18 cellular contexts compared by ENCODE assay signal in the genomic region with DNA sequence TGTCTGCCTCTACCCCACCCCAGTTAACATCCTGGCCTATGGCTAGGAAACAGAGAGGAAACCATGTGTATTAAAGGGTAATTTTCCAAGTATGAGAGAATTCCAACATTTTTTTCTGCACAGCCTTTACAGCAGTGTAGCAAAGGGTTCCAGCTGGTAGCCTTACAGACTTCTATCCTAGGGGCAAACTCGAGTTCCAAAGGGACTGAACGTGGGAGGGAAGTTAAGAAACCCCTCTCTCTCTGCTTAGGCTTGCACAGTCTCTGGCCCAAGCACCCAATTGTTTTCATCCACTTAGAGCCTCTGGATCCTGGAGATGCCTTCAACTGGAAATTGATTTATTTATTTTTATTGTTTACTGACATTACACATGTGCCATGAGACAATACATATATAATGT.
DNase-seq lines count a peak whose midpoint lies in the region; ATAC-seq and TF ChIP-seq lines count a peak whose summit lies in the region.
"Had no signal": no experiment of that assay in that cellular context is flagged by ENCODE, and none has a peak within 500 bp of the region (broad histone marks: within the 10 kb centered on the region; RNA-seq: fewer than 3 reads in every experiment).

No MANE protein-coding gene starts in this region.

- no peaks in the 10 kb centered on the region for H3K9me3 Mint-ChIP-seq in neural progenitor cell
- H3K9me3 Mint-ChIP-seq in activated CD8-positive, alpha-beta T cell treated with anti-CD3 and anti-CD28 coated beads for 36 hours: no peaks in the 10 kb centered on the region
- H3K9me3 Mint-ChIP-seq: activated T-helper 17 cell treated with anti-CD3 and anti-CD28 coated beads, Interleukin-2, amount 50 U/mL, for 72 hours; immature natural killer cell had no signal

- DNase-seq in coronary artery (ENCODE audit: low spot score): no peak
- no peak for DNase-seq in right cardiac atrium
- DNase-seq in neural progenitor cell (ENCODE audit: low spot score): peak; percentile 9
- DNase-seq in tibial nerve (ENCODE audit: low spot score in 2 of 2): no peak
- DNase-seq in kidney tubule cell (ENCODE audit: low spot score): no peak
- no peak for DNase-seq in activated CD8-positive, alpha-beta T cell treated with anti-CD3 and anti-CD28 coated beads for 36 hours
- DNase-seq in SHP77 (lab: John Stamatoyannopoulos, UW): no peak
- no peak for DNase-seq in germinal center (ENCODE audit: low spot score)
- DNase-seq: GF-D8, GOT3, immature natural killer cell, mucosa of descending colon, NCI-H1105, NCI-H2107, NCI-H774 had no signal

- no peak overlapping the region for H3K4me2 ChIP-seq in neural progenitor cell
- H3K4me2 ChIP-seq: BLaER1 treated with 17β-estradiol and CSF1 and Interleukin-3, amounts not matched to agents 10 nM and 100 nM had no signal

- no peaks in the 10 kb centered on the region for H3K27me3 Mint-ChIP-seq in neural progenitor cell (ENCODE audit: insufficient read depth, low read depth)
- peaks cover 6% of the 10 kb centered on the region for H3K27me3 Mint-ChIP-seq in activated CD8-positive, alpha-beta T cell treated with anti-CD3 and anti-CD28 coated beads for 36 hours

- H4K20me1 ChIP-seq in neural progenitor cell (ENCODE audit: low read depth): no peaks in the 10 kb centered on the region
- H4K20me1 ChIP-seq: BLaER1 treated with 17β-estradiol and CSF1 and Interleukin-3, amounts not matched to agents 10 nM and 100 nM had no signal

- peaks cover 15% of the 10 kb centered on the region for H3K4me1 ChIP-seq in right cardiac atrium (ENCODE audit: control insufficient read depth, insufficient read depth, low read length)
- no peaks in the 10 kb centered on the region for H3K4me1 ChIP-seq in neural progenitor cell
- peaks cover 0 to 71% (median 44%) of the 10 kb centered on the region in 4 donors for H3K4me1 ChIP-seq in tibial nerve

- peak; percentile 25 to 50 for ATAC-seq in right cardiac atrium
- no peak for ATAC-seq in activated CD8-positive, alpha-beta T cell treated with anti-CD3 and anti-CD28 coated beads for 36 hours
- ATAC-seq: activated T-helper 17 cell treated with anti-CD3 and anti-CD28 coated beads, Interleukin-2, amount 50 U/mL, for 72 hours; mucosa of descending colon; Panc1 had no signal

- H3K4me3 ChIP-seq in coronary artery: no peak overlapping the region
- no peak overlapping the region for H3K4me3 ChIP-seq in right cardiac atrium (ENCODE audit: low read length)
- H3K4me3 ChIP-seq in neural progenitor cell: no peak overlapping the region
- H3K4me3 ChIP-seq in tibial nerve: no peak overlapping the region
- H3K4me3 ChIP-seq: BLaER1 treated with 17β-estradiol and CSF1 and Interleukin-3, amounts not matched to agents 10 nM and 100 nM; mucosa of descending colon had no signal

- H3K27me3 ChIP-seq in right cardiac atrium (ENCODE audit: control insufficient read depth, insufficient read depth): no peaks in the 10 kb centered on the region
- no peaks in the 10 kb centered on the region for H3K27me3 ChIP-seq in neural progenitor cell
- H3K27me3 ChIP-seq in tibial nerve: no peaks in the 10 kb centered on the region
- H3K27me3 ChIP-seq: BLaER1 treated with 17β-estradiol and CSF1 and Interleukin-3, amounts not matched to agents 10 nM and 100 nM had no signal

- no peaks in the 10 kb centered on the region for H3K36me3 Mint-ChIP-seq in neural progenitor cell
- no peaks in the 10 kb centered on the region for H3K36me3 Mint-ChIP-seq in activated CD8-positive, alpha-beta T cell treated with anti-CD3 and anti-CD28 coated beads for 36 hours (ENCODE audit: low read depth)
- H3K36me3 Mint-ChIP-seq: immature natural killer cell had no signal

- H3K36me3 ChIP-seq in neural progenitor cell (no peaks in the 10 kb centered on the region), tibial nerve (no peaks in the 10 kb centered on the region)
- H3K36me3 ChIP-seq: BLaER1 treated with 17β-estradiol and CSF1 and Interleukin-3, amounts not matched to agents 10 nM and 100 nM had no signal

- H3K27ac ChIP-seq in coronary artery (peak overlapping the region; percentile 7 to 25), right cardiac atrium (ENCODE audit: low read length) (peak overlapping the region; percentile 91), neural progenitor cell (no peak overlapping the region), tibial nerve (peak overlapping the region; percentile 64 to 91 (median 78))
- H3K27ac ChIP-seq: BLaER1 treated with 17β-estradiol and CSF1 and Interleukin-3, amounts not matched to agents 10 nM and 100 nM had no signal

- 28% methylated on average over 2 of the region's 2 CpGs for WGBS in right cardiac atrium
- 50% methylated on average over 2 of the region's 2 CpGs for WGBS in tibial nerve, 2 donors

- no peak overlapping the region for H3K4me3 Mint-ChIP-seq in neural progenitor cell
- no peak overlapping the region for H3K4me3 Mint-ChIP-seq in activated CD8-positive, alpha-beta T cell treated with anti-CD3 and anti-CD28 coated beads for 36 hours
- H3K4me3 Mint-ChIP-seq: activated T-helper 17 cell treated with anti-CD3 and anti-CD28 coated beads, Interleukin-2, amount 50 U/mL, for 72 hours; immature natural killer cell had no signal

- no peaks in the 10 kb centered on the region for H3F3A ChIP-seq in neural progenitor cell (ENCODE audit: low read depth)

- no peak for TF ChIP-seq POLR2A in tibial nerve (IDR thresholded peaks at IDR 0.05)

- H3K79me2 ChIP-seq in neural progenitor cell (ENCODE audit: low read depth): no peaks in the 10 kb centered on the region

- CTCF ChIA-PET in activated CD8-positive, alpha-beta T cell treated with anti-CD3 and anti-CD28 coated beads for 36 hours (lab: Charles Lee): no interaction called here

- H3K27ac Mint-ChIP-seq in neural progenitor cell: no peak overlapping the region
- no peak overlapping the region for H3K27ac Mint-ChIP-seq in activated CD8-positive, alpha-beta T cell treated with anti-CD3 and anti-CD28 coated beads for 36 hours
- H3K27ac Mint-ChIP-seq: activated T-helper 17 cell treated with anti-CD3 and anti-CD28 coated beads, Interleukin-2, amount 50 U/mL, for 72 hours; immature natural killer cell had no signal

- intact Hi-C loops in right cardiac atrium (cut with DNase I): loop anchor here in 3 of 4 donors (5.0 to 10.0 kb wide), 3 partner anchors 60 to 77 kb away; partner anchors contain the start of gene SLC16A12 (in 1 of the 3)
- intact Hi-C loops in activated CD8-positive, alpha-beta T cell treated with anti-CD3 and anti-CD28 coated beads for 36 hours (cut with micrococcal nuclease): no loop called here

- POLR2A ChIA-PET in activated CD8-positive, alpha-beta T cell treated with anti-CD3 and anti-CD28 coated beads for 36 hours (lab: Charles Lee): no interaction called here

- TF ChIP-seq CTCF in coronary artery (IDR thresholded peaks at IDR 0.05) (no peak), neural progenitor cell (IDR thresholded peaks at IDR 0.05) (no peak), tibial nerve (IDR thresholded peaks at IDR 0.05) (no peak)
- TF ChIP-seq CTCF in activated CD8-positive, alpha-beta T cell treated with anti-CD3 and anti-CD28 coated beads for 36 hours (IDR thresholded peaks at IDR 0.05): no peak

- no peak overlapping the region for H3K9ac ChIP-seq in neural progenitor cell
- H3K9ac ChIP-seq: BLaER1 treated with 17β-estradiol and CSF1 and Interleukin-3, amounts not matched to agents 10 nM and 100 nM had no signal

- no peaks in the 10 kb centered on the region for H3K9me3 ChIP-seq in right cardiac atrium (ENCODE audit: control insufficient read depth, low read length)
- H3K9me3 ChIP-seq in neural progenitor cell (ENCODE audit: low read depth): no peaks in the 10 kb centered on the region
- no peaks in the 10 kb centered on the region for H3K9me3 ChIP-seq in tibial nerve
- H3K9me3 ChIP-seq: BLaER1 treated with 17β-estradiol and CSF1 and Interleukin-3, amounts not matched to agents 10 nM and 100 nM; mucosa of descending colon had no signal

- H3K4me1 Mint-ChIP-seq in neural progenitor cell: peaks cover 13% of the 10 kb centered on the region
- no peaks in the 10 kb centered on the region for H3K4me1 Mint-ChIP-seq in activated CD8-positive, alpha-beta T cell treated with anti-CD3 and anti-CD28 coated beads for 36 hours (ENCODE audit: low read depth)

- TF ChIP-seq EP300 in tibial nerve (IDR thresholded peaks at IDR 0.05): no peak

- no peak overlapping the region for H2AFZ ChIP-seq in neural progenitor cell (replicated peaks)
